Comparison of ENCODE assay signal across 2 cellular contexts in the genomic region with DNA sequence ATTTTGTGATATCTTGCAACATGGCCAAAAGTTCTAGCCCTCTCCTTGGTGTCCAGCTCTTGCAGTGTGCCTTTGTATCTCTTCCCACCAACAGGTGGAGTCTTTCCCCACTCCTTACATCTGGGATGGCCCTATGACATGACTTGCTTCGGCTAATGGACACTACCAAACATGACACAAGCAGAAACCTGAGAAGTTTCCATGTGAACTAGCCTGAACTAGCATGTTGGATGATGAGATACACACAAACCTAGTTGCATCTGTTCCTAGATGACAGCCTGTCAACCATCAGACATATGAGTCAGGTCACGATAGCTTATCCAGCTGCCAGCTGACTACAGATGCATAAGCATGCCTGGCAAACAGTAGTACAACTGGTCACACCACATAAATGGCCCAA.
TF ChIP-seq lines count a peak whose summit lies in the region.

No MANE protein-coding gene starts in this region.

TF ChIP-seq in GM23338, 12 proteins besides CTCF, POLR2A, EP300 and RAD21 (continues in another document):
- TF ChIP-seq, protein P1, sequence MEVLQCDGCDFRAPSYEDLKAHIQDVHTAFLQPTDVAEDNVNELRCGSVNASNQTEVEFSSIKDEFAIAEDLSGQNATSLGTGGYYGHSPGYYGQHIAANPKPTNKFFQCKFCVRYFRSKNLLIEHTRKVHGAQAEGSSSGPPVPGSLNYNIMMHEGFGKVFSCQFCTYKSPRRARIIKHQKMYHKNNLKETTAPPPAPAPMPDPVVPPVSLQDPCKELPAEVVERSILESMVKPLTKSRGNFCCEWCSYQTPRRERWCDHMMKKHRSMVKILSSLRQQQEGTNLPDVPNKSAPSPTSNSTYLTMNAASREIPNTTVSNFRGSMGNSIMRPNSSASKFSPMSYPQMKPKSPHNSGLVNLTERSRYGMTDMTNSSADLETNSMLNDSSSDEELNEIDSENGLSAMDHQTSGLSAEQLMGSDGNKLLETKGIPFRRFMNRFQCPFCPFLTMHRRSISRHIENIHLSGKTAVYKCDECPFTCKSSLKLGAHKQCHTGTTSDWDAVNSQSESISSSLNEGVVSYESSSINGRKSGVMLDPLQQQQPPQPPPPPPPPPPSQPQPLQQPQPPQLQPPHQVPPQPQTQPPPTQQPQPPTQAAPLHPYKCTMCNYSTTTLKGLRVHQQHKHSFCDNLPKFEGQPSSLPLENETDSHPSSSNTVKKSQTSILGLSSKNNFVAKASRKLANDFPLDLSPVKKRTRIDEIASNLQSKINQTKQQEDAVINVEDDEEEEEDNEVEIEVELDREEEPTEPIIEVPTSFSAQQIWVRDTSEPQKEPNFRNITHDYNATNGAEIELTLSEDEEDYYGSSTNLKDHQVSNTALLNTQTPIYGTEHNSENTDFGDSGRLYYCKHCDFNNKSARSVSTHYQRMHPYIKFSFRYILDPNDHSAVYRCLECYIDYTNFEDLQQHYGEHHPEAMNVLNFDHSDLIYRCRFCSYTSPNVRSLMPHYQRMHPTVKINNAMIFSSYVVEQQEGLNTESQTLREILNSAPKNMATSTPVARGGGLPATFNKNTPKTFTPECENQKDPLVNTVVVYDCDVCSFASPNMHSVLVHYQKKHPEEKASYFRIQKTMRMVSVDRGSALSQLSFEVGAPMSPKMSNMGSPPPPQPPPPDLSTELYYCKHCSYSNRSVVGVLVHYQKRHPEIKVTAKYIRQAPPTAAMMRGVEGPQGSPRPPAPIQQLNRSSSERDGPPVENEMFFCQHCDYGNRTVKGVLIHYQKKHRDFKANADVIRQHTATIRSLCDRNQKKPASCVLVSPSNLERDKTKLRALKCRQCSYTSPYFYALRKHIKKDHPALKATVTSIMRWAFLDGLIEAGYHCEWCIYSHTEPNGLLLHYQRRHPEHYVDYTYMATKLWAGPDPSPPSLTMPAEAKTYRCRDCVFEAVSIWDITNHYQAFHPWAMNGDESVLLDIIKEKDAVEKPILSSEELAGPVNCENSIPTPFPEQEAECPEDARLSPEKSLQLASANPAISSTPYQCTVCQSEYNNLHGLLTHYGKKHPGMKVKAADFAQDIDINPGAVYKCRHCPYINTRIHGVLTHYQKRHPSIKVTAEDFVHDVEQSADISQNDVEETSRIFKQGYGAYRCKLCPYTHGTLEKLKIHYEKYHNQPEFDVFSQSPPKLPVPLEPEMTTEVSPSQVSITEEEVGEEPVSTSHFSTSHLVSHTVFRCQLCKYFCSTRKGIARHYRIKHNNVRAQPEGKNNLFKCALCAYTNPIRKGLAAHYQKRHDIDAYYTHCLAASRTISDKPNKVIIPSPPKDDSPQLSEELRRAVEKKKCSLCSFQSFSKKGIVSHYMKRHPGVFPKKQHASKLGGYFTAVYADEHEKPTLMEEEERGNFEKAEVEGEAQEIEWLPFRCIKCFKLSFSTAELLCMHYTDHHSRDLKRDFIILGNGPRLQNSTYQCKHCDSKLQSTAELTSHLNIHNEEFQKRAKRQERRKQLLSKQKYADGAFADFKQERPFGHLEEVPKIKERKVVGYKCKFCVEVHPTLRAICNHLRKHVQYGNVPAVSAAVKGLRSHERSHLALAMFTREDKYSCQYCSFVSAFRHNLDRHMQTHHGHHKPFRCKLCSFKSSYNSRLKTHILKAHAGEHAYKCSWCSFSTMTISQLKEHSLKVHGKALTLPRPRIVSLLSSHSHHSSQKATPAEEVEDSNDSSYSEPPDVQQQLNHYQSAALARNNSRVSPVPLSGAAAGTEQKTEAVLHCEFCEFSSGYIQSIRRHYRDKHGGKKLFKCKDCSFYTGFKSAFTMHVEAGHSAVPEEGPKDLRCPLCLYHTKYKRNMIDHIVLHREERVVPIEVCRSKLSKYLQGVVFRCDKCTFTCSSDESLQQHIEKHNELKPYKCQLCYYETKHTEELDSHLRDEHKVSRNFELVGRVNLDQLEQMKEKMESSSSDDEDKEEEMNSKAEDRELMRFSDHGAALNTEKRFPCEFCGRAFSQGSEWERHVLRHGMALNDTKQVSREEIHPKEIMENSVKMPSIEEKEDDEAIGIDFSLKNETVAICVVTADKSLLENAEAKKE (CRISPR knock-in tag; IDR thresholded peaks at IDR 0.05): no peak
- TF ChIP-seq ZNF331 (CRISPR knock-in tag; IDR thresholded peaks at IDR 0.05; ENCODE audit: low read depth): no peak
- no peak for TF ChIP-seq ETS1 (IDR thresholded peaks at IDR 0.05)
- no peak for TF ChIP-seq JUNB (IDR thresholded peaks at IDR 0.05; ENCODE audit: unreplicated experiment)
- TF ChIP-seq NANOG (IDR thresholded peaks at IDR 0.05; ENCODE audit: borderline replicate concordance): no peak
- no peak for TF ChIP-seq STAT1 (IDR thresholded peaks at IDR 0.05; ENCODE audit: unreplicated experiment)
- TF ChIP-seq EZH2 (IDR thresholded peaks at IDR 0.05; ENCODE audit: low read depth, unreplicated experiment): no peak
- TF ChIP-seq REST (IDR thresholded peaks at IDR 0.05; ENCODE audit: unreplicated experiment): no peak
- TF ChIP-seq CREB1 (CRISPR knock-in tag; IDR thresholded peaks at IDR 0.05; ENCODE audit: low read depth): no peak
- TF ChIP-seq POLR2AphosphoS5 (IDR thresholded peaks at IDR 0.05; ENCODE audit: low read depth): no peak

TF ChIP-seq in SK-N-SH treated with all-trans-retinoic acid at 6 μM for 48 hours, 23 proteins besides CTCF, POLR2A, EP300 and RAD21 (continued from another document):
- TF ChIP-seq TSHZ2 (CRISPR knock-in tag; IDR thresholded peaks at IDR 0.05): no peak
- no peak for TF ChIP-seq ZFP3 (CRISPR knock-in tag; IDR thresholded peaks at IDR 0.05)
TF ChIP-seq in SK-N-SH treated with all-trans-retinoic acid at 6 μM for 48 hours: peak in this region for 0.
